In the genomic region with DNA sequence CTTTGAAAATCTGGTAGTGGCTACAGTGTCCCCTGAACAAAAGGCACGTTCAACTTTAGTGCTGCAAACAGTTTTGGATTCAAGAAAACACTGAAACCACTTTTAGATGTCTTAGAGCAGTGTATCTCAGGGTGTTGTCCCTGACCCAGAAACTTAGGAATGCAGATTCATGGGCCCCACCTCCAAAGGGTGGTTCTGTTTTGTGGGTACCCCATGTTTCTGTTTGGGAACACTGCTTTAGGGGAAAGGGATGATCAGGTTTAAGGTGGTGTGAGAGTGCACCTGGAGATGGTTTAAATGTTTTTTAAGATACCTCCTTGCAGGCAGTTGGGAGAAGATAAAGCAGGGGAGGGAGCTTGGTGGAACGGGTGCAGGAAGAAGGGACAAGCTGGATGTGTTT, we compare ENCODE assay signal across 18 cellular contexts.
"Had no signal": no experiment of that assay in that cellular context is flagged by ENCODE, and none has a peak within 500 bp of the region (broad histone marks: within the 10 kb centered on the region; RNA-seq: fewer than 3 reads in every experiment).

No MANE protein-coding gene starts in this region.

- ATAC-seq: activated CD4-positive, CD25-positive, alpha-beta regulatory T cell treated with anti-CD3 and anti-CD28 coated beads, Interleukin-2, amount 50 U/mL, for 24 hours; gastrocnemius medialis; left lobe of liver had no signal

- H3K9me3 Mint-ChIP-seq: activated T-helper 2 cell treated with anti-CD3 and anti-CD28 coated beads, Interferon-gamma antibody, Interleukin-2, Interleukin-4, amounts not matched to agents 10 μg/mL and 5 μg/mL and 100 μg/mL, durations not matched to agents 14 hours and 24 hours and 36 hours had no signal

- H3K27me3 ChIP-seq: ascending aorta, gastrocnemius medialis, right atrium auricular region, stomach, vagina had no signal

- H3K9me3 ChIP-seq: ascending aorta, gastrocnemius medialis, prostate gland, right atrium auricular region, stomach, vagina had no signal

- DNase-seq: activated CD4-positive, alpha-beta T cell treated with anti-CD3 and anti-CD28 coated beads, Interleukin-2, amount 50 U/mL, for 48 hours; activated naive CD4-positive, alpha-beta T cell treated with Interleukin-2 at 50 U/mL for 16 hours; effector CD4-positive, alpha-beta T cell; gastrocnemius medialis; head of caudate nucleus; kidney; stimulated activated CD4-positive, alpha-beta T cell treated with anti-CD3 and anti-CD28 coated beads, Interleukin-12 subunit alpha, Interleukin-12 subunit beta, amount 100 ng/mL, for 4 hours; stimulated activated CD4-positive, alpha-beta T cell treated with anti-CD3 and anti-CD28 coated beads, Interleukin-1b, Interleukin-23, amount 100 ng/mL, for 48 hours; stimulated activated CD8-positive, alpha-beta memory T cell treated with anti-CD3 and anti-CD28 coated beads, Interleukin-4, amount 100 ng/mL, for 48 hours; stomach; trophoblast cell had no signal

- H3K27ac Mint-ChIP-seq: activated T-helper 2 cell treated with anti-CD3 and anti-CD28 coated beads, Interferon-gamma antibody, Interleukin-2, Interleukin-4, amounts not matched to agents 10 μg/mL and 5 μg/mL and 100 μg/mL, durations not matched to agents 14 hours and 24 hours and 36 hours had no signal

- H3K27ac ChIP-seq: ascending aorta, gastrocnemius medialis, prostate gland, right atrium auricular region, stomach, vagina had no signal

- FAIRE-seq: kidney had no signal
